In genomic region chr16:8797364-8798173, GRCh38 we compare ENCODE assay signal across 8 cellular contexts.
DNase-seq lines count a peak whose midpoint lies in the region; ATAC-seq lines count a peak whose summit lies in the region.

PMM2 (plus strand) TSS chr16:8797839; CDS start chr16:8797883, 44 bp downstream.
TMEM186 (minus strand) TSS chr16:8797639; CDS start chr16:8797614, 25 bp downstream.

- H3K27me3 Mint-ChIP-seq in central memory CD8-positive, alpha-beta T cell = no peaks in the 10 kb centered on the region

- DNase-seq in AG20443 (ENCODE audit: low spot score) (peak; percentile 100), NCI-H446 (lab: John Stamatoyannopoulos, UW) (peak; percentile 92 to 96), iris pigment epithelial cell (ENCODE audit: low read depth) (peak; percentile 98)
- DNase-seq in activated CD4-positive, CD25-positive, alpha-beta regulatory T cell treated with anti-CD3 and anti-CD28 coated beads, Interleukin-2, amount 50 U/mL, for 16 hours (ENCODE audit: low read depth, low spot score) = peak; percentile 93
- DNase-seq in central memory CD8-positive, alpha-beta T cell (ENCODE audit: low spot score in 2 of 2) = peak; percentile 84 to 91
- peak; percentile 91 for DNase-seq in stimulated activated CD4-positive, alpha-beta T cell treated with anti-CD3 and anti-CD28 coated beads, Interleukin-12 subunit alpha, Interleukin-12 subunit beta, amount 100 ng/mL, for 24 hours (ENCODE audit: low read depth in 2 of 2)

- ATAC-seq in GM19043 (IDR thresholded peaks at IDR 0.05; ENCODE audit: low read depth, unreplicated experiment) (peak; percentile 92), HG03354 (IDR thresholded peaks at IDR 0.05; ENCODE audit: poor library complexity, severe bottlenecking, unreplicated experiment) (peak; percentile 95)
- peak; percentile 95 for ATAC-seq in central memory CD8-positive, alpha-beta T cell (replicated peaks; ENCODE audit: extremely low read depth, poor library complexity, severe bottlenecking)

- H3K36me3 Mint-ChIP-seq in central memory CD8-positive, alpha-beta T cell (ENCODE audit: insufficient read depth) = peaks cover 19% of the 10 kb centered on the region

- peaks cover 40% of the 10 kb centered on the region for H3K4me1 Mint-ChIP-seq in central memory CD8-positive, alpha-beta T cell

- H3K9me3 Mint-ChIP-seq in central memory CD8-positive, alpha-beta T cell = no peaks in the 10 kb centered on the region

- peak within 1 kb of the TSS; percentile 80 for H3K27ac Mint-ChIP-seq in central memory CD8-positive, alpha-beta T cell (ENCODE audit: low read depth)

- H3K4me3 Mint-ChIP-seq in central memory CD8-positive, alpha-beta T cell = peak within 1 kb of the TSS; percentile 89

Comparison
In these comparisons a context has a peak if more than half of its experiments do, and no peak if none do; other contexts are left out.
1. Peak in every context shown above with its lines: DNase-seq and ATAC-seq.